In genomic region chr17:45050680-45051059, GRCh38 we compare ENCODE assay signal across 8 cellular contexts. TPM values are rescaled to one million over a fixed set of nuclear protein-coding genes. Genes with fewer than 3 reads are reported as not detected.
DNase-seq lines count a peak whose midpoint lies in the region; ATAC-seq and TF ChIP-seq lines count a peak whose summit lies in the region.

No MANE protein-coding gene starts in this region.

- no peaks in the 10 kb centered on the region for H3K27me3 Mint-ChIP-seq in activated CD4-positive, alpha-beta T cell treated with anti-CD3 and anti-CD28 coated beads, Interleukin-2, amount 10 ng/mL, durations not matched to agents 24 days and 14 days
- H3K27me3 Mint-ChIP-seq in effector memory CD8-positive, alpha-beta T cell = no peaks in the 10 kb centered on the region
- H3K27me3 Mint-ChIP-seq in naive thymus-derived CD8-positive, alpha-beta T cell = no peaks in the 10 kb centered on the region

- POLR2A ChIA-PET in naive thymus-derived CD8-positive, alpha-beta T cell (lab: Charles Lee) = interaction anchor here (0.8 to 4.6 kb wide), 12 partner anchors 12 to 834 kb away, joined by 3 to 78 read pairs (median 4); partner anchors contain the start of genes EFTUD2, FMNL1, HEXIM1 and HEXIM2

- H3K79me2 ChIP-seq in DOHH2 (ENCODE audit: control insufficient read depth, low read length) = peaks cover 57% of the 10 kb centered on the region

- no peak for TF ChIP-seq POLR2A in upper lobe of left lung (IDR thresholded peaks at IDR 0.05)

- ATAC-seq in HG03135 (IDR thresholded peaks at IDR 0.05; ENCODE audit: unreplicated experiment) (peak; percentile 9), upper lobe of left lung (ENCODE audit: low FRiP score in 2 of 2) (peak in 1 of 2 donors; percentile 40)
- ATAC-seq in effector memory CD8-positive, alpha-beta T cell (replicated peaks) = no peak
- ATAC-seq in naive thymus-derived CD8-positive, alpha-beta T cell = peak; percentile 7 to 21

- H3K4me1 ChIP-seq in DOHH2 (ENCODE audit: control insufficient read depth, low read length) = peaks cover 36% of the 10 kb centered on the region
- peaks cover 12 to 23% (median 18%) of the 10 kb centered on the region in 4 donors for H3K4me1 ChIP-seq in upper lobe of left lung

- TF ChIP-seq EP300 in upper lobe of left lung (IDR thresholded peaks at IDR 0.05) = no peak

- peak overlapping the region; percentile 87 for H3K27ac Mint-ChIP-seq in activated CD4-positive, alpha-beta T cell treated with anti-CD3 and anti-CD28 coated beads, Interleukin-2, amount 10 ng/mL, durations not matched to agents 24 days and 14 days
- peak overlapping the region; percentile 96 to 98 for H3K27ac Mint-ChIP-seq in effector memory CD8-positive, alpha-beta T cell
- H3K27ac Mint-ChIP-seq in naive thymus-derived CD8-positive, alpha-beta T cell = peak overlapping the region; percentile 90 to 99 (median 97)

- TF ChIP-seq CTCF in DOHH2 (IDR thresholded peaks at IDR 0.05; ENCODE audit: low read depth, low read length, poor library complexity, severe bottlenecking) (no peak), upper lobe of left lung (IDR thresholded peaks at IDR 0.05) (no peak)

- H3K4me3 ChIP-seq in DOHH2 (ENCODE audit: low read length) (peak overlapping the region; percentile 90), upper lobe of left lung (peak overlapping the region; percentile 5 to 63 (median 62))

- H3K27ac ChIP-seq in DOHH2 (ENCODE audit: low read depth, low read length) = peak overlapping the region; percentile 83
- H3K27ac ChIP-seq in upper lobe of left lung = peak overlapping the region; percentile 83 to 93 (median 91)

- H3K36me3 ChIP-seq in DOHH2 (ENCODE audit: control insufficient read depth, low read length) (peaks cover 9% of the 10 kb centered on the region; the same call in 1 of the 2 replicates), upper lobe of left lung (no peaks in the 10 kb centered on the region)

- H3K36me3 Mint-ChIP-seq in activated CD4-positive, alpha-beta T cell treated with anti-CD3 and anti-CD28 coated beads, Interleukin-2, amount 10 ng/mL, durations not matched to agents 24 days and 14 days (ENCODE audit: low read depth) = peaks cover 21% of the 10 kb centered on the region
- peaks cover 8% of the 10 kb centered on the region for H3K36me3 Mint-ChIP-seq in effector memory CD8-positive, alpha-beta T cell (ENCODE audit: insufficient read depth)
- H3K36me3 Mint-ChIP-seq in naive thymus-derived CD8-positive, alpha-beta T cell = peaks cover 0 to 3% (median 0%) of the 10 kb centered on the region in 3 donors

- H3K4me3 Mint-ChIP-seq in activated CD4-positive, alpha-beta T cell treated with anti-CD3 and anti-CD28 coated beads, Interleukin-2, amount 10 ng/mL, durations not matched to agents 24 days and 14 days = peak overlapping the region; percentile 85
- H3K4me3 Mint-ChIP-seq in effector memory CD8-positive, alpha-beta T cell = peak overlapping the region; percentile 89 to 96
- H3K4me3 Mint-ChIP-seq in naive thymus-derived CD8-positive, alpha-beta T cell = peak overlapping the region; percentile 87 to 97 (median 92)

- peaks cover 33% of the 10 kb centered on the region for H3K4me1 Mint-ChIP-seq in activated CD4-positive, alpha-beta T cell treated with anti-CD3 and anti-CD28 coated beads, Interleukin-2, amount 10 ng/mL, durations not matched to agents 24 days and 14 days
- H3K4me1 Mint-ChIP-seq in effector memory CD8-positive, alpha-beta T cell (ENCODE audit: low read depth in 2 of 2) = peaks cover 18 to 27% of the 10 kb centered on the region in 2 donors
- H3K4me1 Mint-ChIP-seq in naive thymus-derived CD8-positive, alpha-beta T cell = peaks cover 10 to 50% (median 46%) of the 10 kb centered on the region in 4 donors

- DNase-seq in activated CD4-positive, alpha-beta T cell treated with anti-CD3 and anti-CD28 coated beads, Interleukin-2, amount 10 ng/mL, durations not matched to agents 24 days and 14 days = peak; percentile 82
- DNase-seq in effector memory CD8-positive, alpha-beta T cell = peak in 2 of 3 experiments; percentile 20 to 27
- peak in 4 of 10 donors; percentile 13 to 60 (median 26) for DNase-seq in naive thymus-derived CD8-positive, alpha-beta T cell
- DNase-seq in upper lobe of left lung = no peak
- DNase-seq in 8988T = no peak
- no peak for DNase-seq in KBM-7

- no peaks in the 10 kb centered on the region for H4K20me1 ChIP-seq in DOHH2 (ENCODE audit: control insufficient read depth, insufficient read depth, low read depth, low read length)

- in situ Hi-C loops in KBM-7 (cut with MboI; ENCODE audit: low pct_unique_long_range_greater_than_20kb, low sequenced_read_pairs) = no loop called here

- H3K27me3 ChIP-seq in DOHH2 (ENCODE audit: control insufficient read depth, low read length) (no peaks in the 10 kb centered on the region), upper lobe of left lung (no peaks in the 10 kb centered on the region)

- 0 to 4% methylated on average over 11 to 12 of the region's 12 CpGs for WGBS in upper lobe of left lung, 2 donors

- no peaks in the 10 kb centered on the region for H3K9me3 Mint-ChIP-seq in activated CD4-positive, alpha-beta T cell treated with anti-CD3 and anti-CD28 coated beads, Interleukin-2, amount 10 ng/mL, durations not matched to agents 24 days and 14 days
- H3K9me3 Mint-ChIP-seq in effector memory CD8-positive, alpha-beta T cell = no peaks in the 10 kb centered on the region
- no peaks in the 10 kb centered on the region for H3K9me3 Mint-ChIP-seq in naive thymus-derived CD8-positive, alpha-beta T cell

- H3K9me3 ChIP-seq in DOHH2 (ENCODE audit: control insufficient read depth, insufficient read depth, low read length) (no peaks in the 10 kb centered on the region), upper lobe of left lung (no peaks in the 10 kb centered on the region)

- peak overlapping the region; percentile 90 for H3K4me2 ChIP-seq in DOHH2 (ENCODE audit: low read length)

- intact Hi-C loops in activated CD4-positive, alpha-beta T cell treated with anti-CD3 and anti-CD28 coated beads, Interleukin-2, amount 10 ng/mL, durations not matched to agents 24 days and 14 days (cut with micrococcal nuclease) = loop anchor here (1.0 to 2.0 kb wide), 2 partner anchors 11 to 104 kb away; partner anchors contain the start of genes KIF18B and NMT1

- no peaks in the 10 kb centered on the region for H3K9me2 ChIP-seq in DOHH2 (replicated peaks; ENCODE audit: control insufficient read depth, low read length)

- H3F3A ChIP-seq in DOHH2 (ENCODE audit: control insufficient read depth, insufficient read depth) = peaks cover 17% of the 10 kb centered on the region

RNA-seq across cellular contexts. Expression of gene DCAKD, which starts 0.8 kb away (rescaled TPM):
- total RNA-seq in activated CD4-positive, alpha-beta T cell treated with anti-CD3 and anti-CD28 coated beads, Interleukin-2, amount 10 ng/mL, durations not matched to agents 24 days and 14 days = 24.6 and 25.4 TPM in 2 replicates
- total RNA-seq in naive thymus-derived CD8-positive, alpha-beta T cell = 10 to 100 TPM; 36.1 to 37.9 TPM
- 10 to 100 TPM; 13.1 to 16.1 (median 16.0) TPM for polyA plus RNA-seq in naive thymus-derived CD8-positive, alpha-beta T cell
- 10 to 100 TPM; 16.0 to 29.3 (median 22.2) TPM for total RNA-seq in upper lobe of left lung

RNA-seq across cellular contexts. Expression of gene NMT1, which starts 10.4 kb away (rescaled TPM):
- 176 and 182 TPM in 2 replicates for total RNA-seq in activated CD4-positive, alpha-beta T cell treated with anti-CD3 and anti-CD28 coated beads, Interleukin-2, amount 10 ng/mL, durations not matched to agents 24 days and 14 days
- 100 to 1,000 TPM; 130 to 139 TPM for total RNA-seq in naive thymus-derived CD8-positive, alpha-beta T cell
- polyA plus RNA-seq in naive thymus-derived CD8-positive, alpha-beta T cell = 10 to 100 TPM; 55.2 to 70.8 (median 65.0) TPM
- total RNA-seq in upper lobe of left lung = 100 to 1,000 TPM in 3 of 6 donors, 10 to 100 TPM in 3; 55.1 to 132 (median 92.3) TPM

Comparison
In these comparisons a context has a peak if more than half of its experiments do, and no peak if none do; other contexts are left out.
1. DNase-seq: peak in activated CD4-positive, alpha-beta T cell treated with anti-CD3 and anti-CD28 coated beads, Interleukin-2, amount 10 ng/mL, durations not matched to agents 24 days and 14 days (single experiment) and effector memory CD8-positive, alpha-beta T cell (2 of 3); none in upper lobe of left lung (0 of 2), 8988T (single experiment) and KBM-7 (single experiment).
2. Peak in every context shown above with its lines, with median percentiles within 50 percentile points of each other: H3K27ac Mint-ChIP-seq and H3K4me3 Mint-ChIP-seq.